27 cellular contexts compared by ENCODE assay signal in genomic region chr5:114438471-114438870, GRCh38.
"Had no signal": no experiment of that assay in that cellular context is flagged by ENCODE, and none has a peak within 500 bp of the region (broad histone marks: within the 10 kb centered on the region; RNA-seq: fewer than 3 reads in every experiment).

No MANE protein-coding gene starts in this region.

- H3K4me3 ChIP-seq: coronary artery, pancreas, psoas muscle, tibial nerve, vagina had no signal

- H3K4me1 Mint-ChIP-seq: activated CD4-positive, alpha-beta T cell treated with anti-CD3 and anti-CD28 coated beads for 36 hours; activated naive CD8-positive, alpha-beta T cell treated with anti-CD3 and anti-CD28 coated beads for 36 hours; activated T-helper 17 cell treated with anti-CD3 and anti-CD28 coated beads, Interleukin-2, amount 50 U/mL, for 72 hours; immature natural killer cell; nephron progenitor cell; stimulated activated effector memory CD8-positive, alpha-beta T cell treated with anti-CD3 and anti-CD28 coated beads, Interleukin-12 subunit alpha, Interleukin-12 subunit beta, amount 100 ng/mL, for 72 hours; stimulated activated naive CD8-positive, alpha-beta T cell treated with anti-CD3 and anti-CD28 coated beads, Interleukin-15, amount 100 ng/mL, for 72 hours had no signal

- DNase-seq: activated B cell treated with CpG ODN at 0.5 μM for 24 hours; activated CD4-positive, alpha-beta T cell treated with anti-CD3 and anti-CD28 coated beads for 36 hours; activated CD4-positive, alpha-beta T cell treated with anti-CD3 and anti-CD28 coated beads, Interleukin-2, amount 50 U/mL, for 4 hours; activated CD8-positive, alpha-beta memory T cell treated with anti-CD3 and anti-CD28 coated beads for 24 hours; activated CD8-positive, alpha-beta memory T cell treated with anti-CD3 and anti-CD28 coated beads, Interleukin-2, amount 50 U/mL, for 4 hours; activated naive CD4-positive, alpha-beta T cell treated with Interleukin-2 at 50 U/mL for 16 hours; activated naive CD8-positive, alpha-beta T cell treated with anti-CD3 and anti-CD28 coated beads for 36 hours; activated T-cell treated with anti-CD3 and anti-CD28 coated beads, Interleukin-2, amount 50 U/mL, for 24 hours; cerebellar nuclear complex; foreskin fibroblast; immature natural killer cell; kidney glomerular epithelial cell; left ventricle myocardium superior; mammary epithelial cell; nephron progenitor cell; pancreas; psoas muscle; right cardiac atrium; stimulated activated CD4-positive, alpha-beta T cell treated with anti-CD3 and anti-CD28 coated beads, Interleukin-2, amount 100 ng/mL, for 24 hours; stimulated activated naive CD8-positive, alpha-beta T cell treated with anti-CD3 and anti-CD28 coated beads, Interleukin-15, amount 100 ng/mL, for 72 hours; T-helper 9 cell had no signal

- H3K36me3 ChIP-seq: pancreas, tibial nerve, vagina had no signal

- H3K9me3 ChIP-seq: pancreas, psoas muscle, tibial nerve, vagina had no signal

- H3K27ac Mint-ChIP-seq: activated B cell treated with CpG ODN at 0.5 μM for 24 hours; activated CD4-positive, alpha-beta T cell treated with anti-CD3 and anti-CD28 coated beads for 36 hours; activated naive CD8-positive, alpha-beta T cell treated with anti-CD3 and anti-CD28 coated beads for 36 hours; activated T-cell treated with anti-CD3 and anti-CD28 coated beads, Interleukin-2, amount 50 U/mL, for 24 hours; activated T-helper 17 cell treated with anti-CD3 and anti-CD28 coated beads, Interleukin-2, amount 50 U/mL, for 72 hours; immature natural killer cell; nephron progenitor cell; stimulated activated effector memory CD8-positive, alpha-beta T cell treated with anti-CD3 and anti-CD28 coated beads, Interleukin-12 subunit alpha, Interleukin-12 subunit beta, amount 100 ng/mL, for 72 hours; stimulated activated naive CD8-positive, alpha-beta T cell treated with anti-CD3 and anti-CD28 coated beads, Interleukin-15, amount 100 ng/mL, for 72 hours had no signal

- H3K4me3 Mint-ChIP-seq: activated B cell treated with CpG ODN at 0.5 μM for 24 hours; activated CD4-positive, alpha-beta T cell treated with anti-CD3 and anti-CD28 coated beads for 36 hours; activated naive CD8-positive, alpha-beta T cell treated with anti-CD3 and anti-CD28 coated beads for 36 hours; activated T-cell treated with anti-CD3 and anti-CD28 coated beads, Interleukin-2, amount 50 U/mL, for 24 hours; activated T-helper 17 cell treated with anti-CD3 and anti-CD28 coated beads, Interleukin-2, amount 50 U/mL, for 72 hours; immature natural killer cell; nephron progenitor cell; stimulated activated effector memory CD8-positive, alpha-beta T cell treated with anti-CD3 and anti-CD28 coated beads, Interleukin-12 subunit alpha, Interleukin-12 subunit beta, amount 100 ng/mL, for 72 hours; stimulated activated naive CD8-positive, alpha-beta T cell treated with anti-CD3 and anti-CD28 coated beads, Interleukin-15, amount 100 ng/mL, for 72 hours had no signal

- H3K27ac ChIP-seq: coronary artery, epithelial cell of prostate, pancreas, psoas muscle, tibial nerve, vagina had no signal

- H3K36me3 Mint-ChIP-seq: activated naive CD8-positive, alpha-beta T cell treated with anti-CD3 and anti-CD28 coated beads for 36 hours; immature natural killer cell; stimulated activated effector memory CD8-positive, alpha-beta T cell treated with anti-CD3 and anti-CD28 coated beads, Interleukin-12 subunit alpha, Interleukin-12 subunit beta, amount 100 ng/mL, for 72 hours had no signal

- H3K27me3 ChIP-seq: pancreas, tibial nerve, vagina had no signal

- H3K4me1 ChIP-seq: pancreas, psoas muscle, tibial nerve, vagina had no signal

- H3K9me3 Mint-ChIP-seq: activated B cell treated with CpG ODN at 0.5 μM for 24 hours; activated naive CD8-positive, alpha-beta T cell treated with anti-CD3 and anti-CD28 coated beads for 36 hours; activated T-cell treated with anti-CD3 and anti-CD28 coated beads, Interleukin-2, amount 50 U/mL, for 24 hours; activated T-helper 17 cell treated with anti-CD3 and anti-CD28 coated beads, Interleukin-2, amount 50 U/mL, for 72 hours; stimulated activated naive CD8-positive, alpha-beta T cell treated with anti-CD3 and anti-CD28 coated beads, Interleukin-15, amount 100 ng/mL, for 72 hours had no signal

- ATAC-seq: activated CD4-positive, alpha-beta T cell treated with anti-CD3 and anti-CD28 coated beads for 36 hours; activated T-helper 17 cell treated with anti-CD3 and anti-CD28 coated beads, Interleukin-2, amount 50 U/mL, for 72 hours; left ventricle myocardium superior; pancreas; psoas muscle; right cardiac atrium; stimulated activated effector memory CD8-positive, alpha-beta T cell treated with anti-CD3 and anti-CD28 coated beads, Interleukin-12 subunit alpha, Interleukin-12 subunit beta, amount 100 ng/mL, for 72 hours; stimulated activated naive CD8-positive, alpha-beta T cell treated with anti-CD3 and anti-CD28 coated beads, Interleukin-15, amount 100 ng/mL, for 72 hours had no signal
